1 cellular context compared by ENCODE assay signal in genomic region chr4:158182736-158183135, GRCh38.
TF ChIP-seq lines count a peak whose summit lies in the region.

No MANE protein-coding gene starts in this region.

TF ChIP-seq in WTC11, 78 proteins besides CTCF, POLR2A, EP300 and RAD21 (continued from another document):
- TF ChIP-seq HMGXB4 (CRISPR knock-in tag; IDR thresholded peaks at IDR 0.05) (no peak), NR3C1 (CRISPR knock-in tag; conservative IDR thresholded peaks at IDR 0.05; ENCODE audit: low read depth) (no peak), NR2C2 (CRISPR knock-in tag; IDR thresholded peaks at IDR 0.05) (no peak), CREM (CRISPR knock-in tag; IDR thresholded peaks at IDR 0.05) (no peak), JUN (CRISPR knock-in tag; IDR thresholded peaks at IDR 0.05) (no peak), FOXP4 (CRISPR knock-in tag; IDR thresholded peaks at IDR 0.05) (no peak), FOXK1 (CRISPR knock-in tag; IDR thresholded peaks at IDR 0.05) (no peak), ZBTB21 (CRISPR knock-in tag; IDR thresholded peaks at IDR 0.05; ENCODE audit: borderline replicate concordance) (no peak), ARID4B (CRISPR knock-in tag; IDR thresholded peaks at IDR 0.05; ENCODE audit: borderline replicate concordance) (no peak), GRHL2 (CRISPR knock-in tag; IDR thresholded peaks at IDR 0.05; ENCODE audit: insufficient replicate concordance, severe bottlenecking) (no peak), RELA (CRISPR knock-in tag; IDR thresholded peaks at IDR 0.05; ENCODE audit: borderline replicate concordance) (no peak), RORB (CRISPR knock-in tag; IDR thresholded peaks at IDR 0.05) (no peak)
TF ChIP-seq in WTC11: peak in this region for 0.
